1 cellular context compared by ENCODE assay signal in the genomic region with DNA sequence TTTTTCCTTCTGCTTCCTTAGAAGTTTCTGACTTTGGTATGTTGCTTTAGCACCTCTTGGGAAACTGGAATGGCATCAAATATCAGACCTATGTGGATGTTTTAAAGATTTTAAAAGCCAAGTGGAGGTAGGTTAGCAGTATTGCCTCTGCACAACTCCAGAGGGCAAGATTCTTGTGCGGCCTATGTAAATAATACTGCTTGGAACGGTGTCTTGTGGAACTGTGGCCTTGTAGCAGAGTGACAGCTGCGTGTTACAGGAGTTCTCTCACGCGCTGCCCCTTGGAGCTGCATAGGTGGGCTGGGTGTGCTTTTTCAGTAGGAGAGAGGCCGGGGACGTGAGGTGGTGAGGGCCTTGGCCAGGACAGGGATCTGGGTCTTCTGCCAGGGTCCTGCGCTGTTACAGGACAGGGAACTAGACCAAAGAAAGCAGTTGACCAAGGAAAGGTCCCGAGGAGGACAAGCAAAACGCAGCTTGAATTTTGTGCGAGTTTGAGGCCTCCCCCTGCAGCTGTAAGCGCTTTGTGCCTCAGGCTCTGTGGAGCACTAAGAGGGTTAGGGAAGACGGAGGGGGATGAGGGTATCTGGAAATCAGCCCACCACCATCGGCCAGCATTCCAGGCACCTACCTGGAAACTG.
TF ChIP-seq lines count a peak whose summit lies in the region.

No MANE protein-coding gene starts in this region.

TF ChIP-seq in HepG2, 621 proteins besides CTCF, POLR2A, EP300 and RAD21 (continued from another document and continues in another):
- TF ChIP-seq, protein P1, sequence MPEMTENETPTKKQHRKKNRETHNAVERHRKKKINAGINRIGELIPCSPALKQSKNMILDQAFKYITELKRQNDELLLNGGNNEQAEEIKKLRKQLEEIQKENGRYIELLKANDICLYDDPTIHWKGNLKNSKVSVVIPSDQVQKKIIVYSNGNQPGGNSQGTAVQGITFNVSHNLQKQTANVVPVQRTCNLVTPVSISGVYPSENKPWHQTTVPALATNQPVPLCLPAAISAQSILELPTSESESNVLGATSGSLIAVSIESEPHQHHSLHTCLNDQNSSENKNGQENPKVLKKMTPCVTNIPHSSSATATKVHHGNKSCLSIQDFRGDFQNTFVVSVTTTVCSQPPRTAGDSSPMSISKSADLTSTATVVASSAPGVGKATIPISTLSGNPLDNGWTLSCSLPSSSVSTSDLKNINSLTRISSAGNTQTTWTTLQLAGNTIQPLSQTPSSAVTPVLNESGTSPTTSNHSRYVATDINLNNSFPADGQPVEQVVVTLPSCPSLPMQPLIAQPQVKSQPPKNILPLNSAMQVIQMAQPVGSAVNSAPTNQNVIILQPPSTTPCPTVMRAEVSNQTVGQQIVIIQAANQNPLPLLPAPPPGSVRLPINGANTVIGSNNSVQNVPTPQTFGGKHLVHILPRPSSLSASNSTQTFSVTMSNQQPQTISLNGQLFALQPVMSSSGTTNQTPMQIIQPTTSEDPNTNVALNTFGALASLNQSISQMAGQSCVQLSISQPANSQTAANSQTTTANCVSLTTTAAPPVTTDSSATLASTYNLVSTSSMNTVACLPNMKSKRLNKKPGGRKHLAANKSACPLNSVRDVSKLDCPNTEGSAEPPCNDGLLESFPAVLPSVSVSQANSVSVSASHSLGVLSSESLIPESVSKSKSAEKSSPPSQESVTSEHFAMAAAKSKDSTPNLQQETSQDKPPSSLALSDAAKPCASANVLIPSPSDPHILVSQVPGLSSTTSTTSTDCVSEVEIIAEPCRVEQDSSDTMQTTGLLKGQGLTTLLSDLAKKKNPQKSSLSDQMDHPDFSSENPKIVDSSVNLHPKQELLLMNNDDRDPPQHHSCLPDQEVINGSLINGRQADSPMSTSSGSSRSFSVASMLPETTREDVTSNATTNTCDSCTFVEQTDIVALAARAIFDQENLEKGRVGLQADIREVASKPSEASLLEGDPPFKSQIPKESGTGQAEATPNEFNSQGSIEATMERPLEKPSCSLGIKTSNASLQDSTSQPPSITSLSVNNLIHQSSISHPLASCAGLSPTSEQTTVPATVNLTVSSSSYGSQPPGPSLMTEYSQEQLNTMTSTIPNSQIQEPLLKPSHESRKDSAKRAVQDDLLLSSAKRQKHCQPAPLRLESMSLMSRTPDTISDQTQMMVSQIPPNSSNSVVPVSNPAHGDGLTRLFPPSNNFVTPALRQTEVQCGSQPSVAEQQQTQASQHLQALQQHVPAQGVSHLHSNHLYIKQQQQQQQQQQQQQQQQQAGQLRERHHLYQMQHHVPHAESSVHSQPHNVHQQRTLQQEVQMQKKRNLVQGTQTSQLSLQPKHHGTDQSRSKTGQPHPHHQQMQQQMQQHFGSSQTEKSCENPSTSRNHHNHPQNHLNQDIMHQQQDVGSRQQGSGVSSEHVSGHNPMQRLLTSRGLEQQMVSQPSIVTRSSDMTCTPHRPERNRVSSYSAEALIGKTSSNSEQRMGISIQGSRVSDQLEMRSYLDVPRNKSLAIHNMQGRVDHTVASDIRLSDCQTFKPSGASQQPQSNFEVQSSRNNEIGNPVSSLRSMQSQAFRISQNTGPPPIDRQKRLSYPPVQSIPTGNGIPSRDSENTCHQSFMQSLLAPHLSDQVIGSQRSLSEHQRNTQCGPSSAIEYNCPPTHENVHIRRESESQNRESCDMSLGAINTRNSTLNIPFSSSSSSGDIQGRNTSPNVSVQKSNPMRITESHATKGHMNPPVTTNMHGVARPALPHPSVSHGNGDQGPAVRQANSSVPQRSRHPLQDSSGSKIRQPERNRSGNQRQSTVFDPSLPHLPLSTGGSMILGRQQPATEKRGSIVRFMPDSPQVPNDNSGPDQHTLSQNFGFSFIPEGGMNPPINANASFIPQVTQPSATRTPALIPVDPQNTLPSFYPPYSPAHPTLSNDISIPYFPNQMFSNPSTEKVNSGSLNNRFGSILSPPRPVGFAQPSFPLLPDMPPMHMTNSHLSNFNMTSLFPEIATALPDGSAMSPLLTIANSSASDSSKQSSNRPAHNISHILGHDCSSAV (CRISPR knock-in tag; IDR thresholded peaks at IDR 0.05; ENCODE audit: borderline replicate concordance): 0 out of 2 replicates have a peak, but pooled peaks have one; percentile 41
- TF ChIP-seq, protein P2, sequence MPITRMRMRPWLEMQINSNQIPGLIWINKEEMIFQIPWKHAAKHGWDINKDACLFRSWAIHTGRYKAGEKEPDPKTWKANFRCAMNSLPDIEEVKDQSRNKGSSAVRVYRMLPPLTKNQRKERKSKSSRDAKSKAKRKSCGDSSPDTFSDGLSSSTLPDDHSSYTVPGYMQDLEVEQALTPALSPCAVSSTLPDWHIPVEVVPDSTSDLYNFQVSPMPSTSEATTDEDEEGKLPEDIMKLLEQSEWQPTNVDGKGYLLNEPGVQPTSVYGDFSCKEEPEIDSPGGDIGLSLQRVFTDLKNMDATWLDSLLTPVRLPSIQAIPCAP (CRISPR knock-in tag; IDR thresholded peaks at IDR 0.05; ENCODE audit: low read depth): 0 out of 2 replicates have a peak, but pooled peaks have one; percentile 50
- TF ChIP-seq ZSCAN9 (CRISPR knock-in tag; IDR thresholded peaks at IDR 0.05; ENCODE audit: borderline replicate concordance) (0 out of 2 replicates have a peak, but pooled peaks have one; percentile 3), MEIS1 (CRISPR knock-in tag; IDR thresholded peaks at IDR 0.05; ENCODE audit: borderline replicate concordance) (peak; percentile 29; the same call in 1 of the 2 replicates), SIN3A (IDR thresholded peaks at IDR 0.05; ENCODE audit: borderline replicate concordance, low read depth, low read length) (peak; percentile 57; the same call in 1 of the 2 replicates), TBX2 (CRISPR knock-in tag; IDR thresholded peaks at IDR 0.05; ENCODE audit: borderline replicate concordance) (0 out of 2 replicates have a peak, but pooled peaks have one; percentile 21), ZNF205 (CRISPR knock-in tag; IDR thresholded peaks at IDR 0.05) (no peak), FOXA3 (CRISPR knock-in tag; IDR thresholded peaks at IDR 0.05) (peak; percentile 20; the same call in 1 of the 2 replicates), CBFB (CRISPR knock-in tag; IDR thresholded peaks at IDR 0.05) (0 out of 2 replicates have a peak, but pooled peaks have one; percentile 30), ZNF101 (CRISPR knock-in tag; IDR thresholded peaks at IDR 0.05; ENCODE audit: borderline replicate concordance, low read depth) (0 out of 2 replicates have a peak, but pooled peaks have one; percentile 54), ZSCAN22 (CRISPR knock-in tag; IDR thresholded peaks at IDR 0.05) (no peak), ZNF550 (CRISPR knock-in tag; IDR thresholded peaks at IDR 0.05; ENCODE audit: borderline replicate concordance) (0 out of 2 replicates have a peak, but pooled peaks have one; percentile 67), ZSCAN21 (CRISPR knock-in tag; IDR thresholded peaks at IDR 0.05; ENCODE audit: borderline replicate concordance) (no peak), GATAD1 (CRISPR knock-in tag; IDR thresholded peaks at IDR 0.05) (0 out of 2 replicates have a peak, but pooled peaks have one; percentile 4), REPIN1 (CRISPR knock-in tag; IDR thresholded peaks at IDR 0.05; ENCODE audit: borderline replicate concordance, low read depth) (0 out of 2 replicates have a peak, but pooled peaks have one; percentile 11), ZNF136 (CRISPR knock-in tag; IDR thresholded peaks at IDR 0.05; ENCODE audit: low read depth) (0 out of 2 replicates have a peak, but pooled peaks have one; percentile 14), ZNF552 (CRISPR knock-in tag; IDR thresholded peaks at IDR 0.05; ENCODE audit: borderline replicate concordance) (0 out of 2 replicates have a peak, but pooled peaks have one; percentile 21), ZKSCAN5 (CRISPR knock-in tag; IDR thresholded peaks at IDR 0.05) (no peak), NAIF1 (CRISPR knock-in tag; IDR thresholded peaks at IDR 0.05; ENCODE audit: borderline replicate concordance) (peak; percentile 75), HNRNPUL1 (IDR thresholded peaks at IDR 0.05; ENCODE audit: low read depth, low read length) (no peak), SOX13 (IDR thresholded peaks at IDR 0.05) (no peak), SOX13 (CRISPR knock-in tag; conservative IDR thresholded peaks at IDR 0.05 in 1 of 2, IDR thresholded peaks at IDR 0.05 in 1 of 2) (no peak), SPEN (CRISPR knock-in tag; IDR thresholded peaks at IDR 0.05; ENCODE audit: low read depth) (peak; percentile 4; the same call in 1 of the 2 replicates), ZNF230 (CRISPR knock-in tag; IDR thresholded peaks at IDR 0.05) (0 out of 2 replicates have a peak, but pooled peaks have one; percentile 63), KLF16 (CRISPR knock-in tag; IDR thresholded peaks at IDR 0.05) (peak in 1 of 2 experiments; percentile 4; a peak in 1 of 4 replicates), ZNF383 (CRISPR knock-in tag; IDR thresholded peaks at IDR 0.05; ENCODE audit: borderline replicate concordance) (no peak), PAF1 (CRISPR knock-in tag; IDR thresholded peaks at IDR 0.05) (0 out of 2 replicates have a peak, but pooled peaks have one; percentile 42), ZFX (CRISPR knock-in tag; IDR thresholded peaks at IDR 0.05; ENCODE audit: low read depth) (peak; percentile 76)
- TF ChIP-seq, protein P3, sequence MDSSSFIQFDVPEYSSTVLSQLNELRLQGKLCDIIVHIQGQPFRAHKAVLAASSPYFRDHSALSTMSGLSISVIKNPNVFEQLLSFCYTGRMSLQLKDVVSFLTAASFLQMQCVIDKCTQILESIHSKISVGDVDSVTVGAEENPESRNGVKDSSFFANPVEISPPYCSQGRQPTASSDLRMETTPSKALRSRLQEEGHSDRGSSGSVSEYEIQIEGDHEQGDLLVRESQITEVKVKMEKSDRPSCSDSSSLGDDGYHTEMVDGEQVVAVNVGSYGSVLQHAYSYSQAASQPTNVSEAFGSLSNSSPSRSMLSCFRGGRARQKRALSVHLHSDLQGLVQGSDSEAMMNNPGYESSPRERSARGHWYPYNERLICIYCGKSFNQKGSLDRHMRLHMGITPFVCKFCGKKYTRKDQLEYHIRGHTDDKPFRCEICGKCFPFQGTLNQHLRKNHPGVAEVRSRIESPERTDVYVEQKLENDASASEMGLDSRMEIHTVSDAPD (CRISPR knock-in tag; IDR thresholded peaks at IDR 0.05): no peak
- TF ChIP-seq, protein P4, sequence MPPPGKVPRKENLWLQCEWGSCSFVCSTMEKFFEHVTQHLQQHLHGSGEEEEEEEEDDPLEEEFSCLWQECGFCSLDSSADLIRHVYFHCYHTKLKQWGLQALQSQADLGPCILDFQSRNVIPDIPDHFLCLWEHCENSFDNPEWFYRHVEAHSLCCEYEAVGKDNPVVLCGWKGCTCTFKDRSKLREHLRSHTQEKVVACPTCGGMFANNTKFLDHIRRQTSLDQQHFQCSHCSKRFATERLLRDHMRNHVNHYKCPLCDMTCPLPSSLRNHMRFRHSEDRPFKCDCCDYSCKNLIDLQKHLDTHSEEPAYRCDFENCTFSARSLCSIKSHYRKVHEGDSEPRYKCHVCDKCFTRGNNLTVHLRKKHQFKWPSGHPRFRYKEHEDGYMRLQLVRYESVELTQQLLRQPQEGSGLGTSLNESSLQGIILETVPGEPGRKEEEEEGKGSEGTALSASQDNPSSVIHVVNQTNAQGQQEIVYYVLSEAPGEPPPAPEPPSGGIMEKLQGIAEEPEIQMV (CRISPR knock-in tag; IDR thresholded peaks at IDR 0.05; ENCODE audit: low read depth): peak; percentile 59; the same call in 1 of the 2 replicates
- TF ChIP-seq, protein P5, sequence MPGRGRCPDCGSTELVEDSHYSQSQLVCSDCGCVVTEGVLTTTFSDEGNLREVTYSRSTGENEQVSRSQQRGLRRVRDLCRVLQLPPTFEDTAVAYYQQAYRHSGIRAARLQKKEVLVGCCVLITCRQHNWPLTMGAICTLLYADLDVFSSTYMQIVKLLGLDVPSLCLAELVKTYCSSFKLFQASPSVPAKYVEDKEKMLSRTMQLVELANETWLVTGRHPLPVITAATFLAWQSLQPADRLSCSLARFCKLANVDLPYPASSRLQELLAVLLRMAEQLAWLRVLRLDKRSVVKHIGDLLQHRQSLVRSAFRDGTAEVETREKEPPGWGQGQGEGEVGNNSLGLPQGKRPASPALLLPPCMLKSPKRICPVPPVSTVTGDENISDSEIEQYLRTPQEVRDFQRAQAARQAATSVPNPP (CRISPR knock-in tag; IDR thresholded peaks at IDR 0.05): no peak
- TF ChIP-seq, protein P6, sequence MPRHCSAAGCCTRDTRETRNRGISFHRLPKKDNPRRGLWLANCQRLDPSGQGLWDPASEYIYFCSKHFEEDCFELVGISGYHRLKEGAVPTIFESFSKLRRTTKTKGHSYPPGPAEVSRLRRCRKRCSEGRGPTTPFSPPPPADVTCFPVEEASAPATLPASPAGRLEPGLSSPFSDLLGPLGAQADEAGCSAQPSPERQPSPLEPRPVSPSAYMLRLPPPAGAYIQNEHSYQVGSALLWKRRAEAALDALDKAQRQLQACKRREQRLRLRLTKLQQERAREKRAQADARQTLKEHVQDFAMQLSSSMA (CRISPR knock-in tag; IDR thresholded peaks at IDR 0.05): 0 out of 2 replicates have a peak, but pooled peaks have one; percentile 10
- TF ChIP-seq, protein P7, sequence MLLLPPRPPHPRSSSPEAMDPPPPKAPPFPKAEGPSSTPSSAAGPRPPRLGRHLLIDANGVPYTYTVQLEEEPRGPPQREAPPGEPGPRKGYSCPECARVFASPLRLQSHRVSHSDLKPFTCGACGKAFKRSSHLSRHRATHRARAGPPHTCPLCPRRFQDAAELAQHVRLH (CRISPR knock-in tag; IDR thresholded peaks at IDR 0.05; ENCODE audit: borderline replicate concordance, low read depth): 0 out of 2 replicates have a peak, but pooled peaks have one; percentile 9
- TF ChIP-seq, protein P8, sequence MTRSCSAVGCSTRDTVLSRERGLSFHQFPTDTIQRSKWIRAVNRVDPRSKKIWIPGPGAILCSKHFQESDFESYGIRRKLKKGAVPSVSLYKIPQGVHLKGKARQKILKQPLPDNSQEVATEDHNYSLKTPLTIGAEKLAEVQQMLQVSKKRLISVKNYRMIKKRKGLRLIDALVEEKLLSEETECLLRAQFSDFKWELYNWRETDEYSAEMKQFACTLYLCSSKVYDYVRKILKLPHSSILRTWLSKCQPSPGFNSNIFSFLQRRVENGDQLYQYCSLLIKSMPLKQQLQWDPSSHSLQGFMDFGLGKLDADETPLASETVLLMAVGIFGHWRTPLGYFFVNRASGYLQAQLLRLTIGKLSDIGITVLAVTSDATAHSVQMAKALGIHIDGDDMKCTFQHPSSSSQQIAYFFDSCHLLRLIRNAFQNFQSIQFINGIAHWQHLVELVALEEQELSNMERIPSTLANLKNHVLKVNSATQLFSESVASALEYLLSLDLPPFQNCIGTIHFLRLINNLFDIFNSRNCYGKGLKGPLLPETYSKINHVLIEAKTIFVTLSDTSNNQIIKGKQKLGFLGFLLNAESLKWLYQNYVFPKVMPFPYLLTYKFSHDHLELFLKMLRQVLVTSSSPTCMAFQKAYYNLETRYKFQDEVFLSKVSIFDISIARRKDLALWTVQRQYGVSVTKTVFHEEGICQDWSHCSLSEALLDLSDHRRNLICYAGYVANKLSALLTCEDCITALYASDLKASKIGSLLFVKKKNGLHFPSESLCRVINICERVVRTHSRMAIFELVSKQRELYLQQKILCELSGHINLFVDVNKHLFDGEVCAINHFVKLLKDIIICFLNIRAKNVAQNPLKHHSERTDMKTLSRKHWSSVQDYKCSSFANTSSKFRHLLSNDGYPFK (CRISPR knock-in tag; IDR thresholded peaks at IDR 0.05; ENCODE audit: borderline replicate concordance): peak; percentile 45; the same call in 1 of the 2 replicates
- TF ChIP-seq, protein P9, sequence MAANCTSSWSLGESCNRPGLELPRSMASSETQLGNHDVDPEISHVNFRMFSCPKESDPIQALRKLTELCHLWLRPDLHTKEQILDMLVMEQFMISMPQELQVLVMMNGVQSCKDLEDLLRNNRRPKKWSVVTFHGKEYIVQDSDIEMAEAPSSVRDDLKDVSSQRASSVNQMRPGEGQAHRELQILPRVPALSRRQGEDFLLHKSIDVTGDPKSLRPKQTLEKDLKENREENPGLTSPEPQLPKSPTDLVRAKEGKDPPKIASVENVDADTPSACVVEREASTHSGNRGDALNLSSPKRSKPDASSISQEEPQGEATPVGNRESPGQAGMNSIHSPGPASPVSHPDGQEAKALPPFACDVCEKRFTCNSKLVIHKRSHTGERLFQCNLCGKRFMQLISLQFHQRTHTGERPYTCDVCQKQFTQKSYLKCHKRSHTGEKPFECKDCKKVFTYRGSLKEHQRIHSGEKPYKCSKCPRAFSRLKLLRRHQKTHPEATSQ (CRISPR knock-in tag; IDR thresholded peaks at IDR 0.05; ENCODE audit: borderline replicate concordance): 0 out of 2 replicates have a peak, but pooled peaks have one; percentile 9
